Comparison of ENCODE assay signal across 8 cellular contexts in genomic region chr5:163505475-163506457, GRCh38. TPM values are rescaled to one million over a fixed set of nuclear protein-coding genes. Genes with fewer than 3 reads are reported as not detected.
DNase-seq lines count a peak whose midpoint lies in the region; ATAC-seq, FAIRE-seq and TF ChIP-seq lines count a peak whose summit lies in the region.

Gene MAT2B, plus strand, starts transcription at chr5:163505619. Its CDS starts 68 bp downstream, at chr5:163505687.

- H3K27ac Mint-ChIP-seq in T-helper 17 cell, result peak within 1 kb of the TSS; percentile 99

- intact Hi-C loops in left ventricle myocardium inferior (cut with micrococcal nuclease) (no loop called here), psoas muscle (cut with DNase I) (loop anchor here (2.0 kb wide), 2 partner anchors 43 to 45 kb away; partner anchors contain the start of genes HMMR (in 1 of the 2) and NUDCD2 (in 1 of the 2))

- peak within 1 kb of the TSS; percentile 90 for H3K4me3 ChIP-seq in left ventricle myocardium inferior
- H3K4me3 ChIP-seq in psoas muscle, result peak within 1 kb of the TSS; percentile 88

- H3K27me3 Mint-ChIP-seq in T-helper 17 cell, result no peaks in the 10 kb centered on the region

- peak within 1 kb of the TSS; percentile 97 for H3K4me3 Mint-ChIP-seq in T-helper 17 cell

- TF ChIP-seq CTCF in left ventricle myocardium inferior (IDR thresholded peaks at IDR 0.05; ENCODE audit: borderline replicate concordance), result peak; percentile 62
- TF ChIP-seq CTCF in psoas muscle (IDR thresholded peaks at IDR 0.05), result peak; percentile 48

- peak; percentile 91 for ATAC-seq in GM18498 (IDR thresholded peaks at IDR 0.05; ENCODE audit: unreplicated experiment)
- ATAC-seq in HG02938 (IDR thresholded peaks at IDR 0.05; ENCODE audit: unreplicated experiment), result peak; percentile 88
- peak; percentile 91 for ATAC-seq in T-helper 17 cell
- peak; percentile 95 to 99 (median 97) for ATAC-seq in psoas muscle

- peak; percentile 23 for FAIRE-seq in urothelium cell line (lab: Jason Lieb, UNC)

- H3K36me3 Mint-ChIP-seq in T-helper 17 cell (ENCODE audit: low read depth), result peaks cover 4% of the 10 kb centered on the region

- peak; percentile 83 for DNase-seq in NCI-H1694 treated with DMSO at 0.1 percent for 48 hours (lab: John Stamatoyannopoulos, UW)
- peak; percentile 94 to 95 (median 95) for DNase-seq in T-helper 17 cell
- peak; percentile 65 to 96 (median 90) for DNase-seq in amygdala (lab: John Stamatoyannopoulos, UW)
- DNase-seq in left ventricle myocardium inferior, result peak; percentile 96
- peak; percentile 96 to 98 for DNase-seq in psoas muscle
- DNase-seq in urothelium cell line (ENCODE audit: low spot score), result peak; percentile 95

- H3K27ac ChIP-seq in left ventricle myocardium inferior (replicated peaks), result peak within 1 kb of the TSS; percentile 99
- peak within 1 kb of the TSS; percentile 99 for H3K27ac ChIP-seq in psoas muscle

- peaks cover 44% of the 10 kb centered on the region for H3K4me1 Mint-ChIP-seq in T-helper 17 cell

- no peaks in the 10 kb centered on the region for H3K9me3 ChIP-seq in T-helper 17 cell (ENCODE audit: control insufficient read depth, low read length, poor library complexity, severe bottlenecking)
- no peaks in the 10 kb centered on the region for H3K9me3 ChIP-seq in left ventricle myocardium inferior (replicated peaks)
- H3K9me3 ChIP-seq in psoas muscle, result no peaks in the 10 kb centered on the region

- WGBS in psoas muscle, 3 donors, result 0% methylated on average over 66 to 68 of the region's 68 CpGs

- H3K27me3 ChIP-seq in left ventricle myocardium inferior (ENCODE audit: low read depth) (no peaks in the 10 kb centered on the region), psoas muscle (ENCODE audit: insufficient read depth in 3 of 3, low read length in 2 of 3) (no peaks in the 10 kb centered on the region)

- H3K36me3 ChIP-seq in left ventricle myocardium inferior (no peaks in the 10 kb centered on the region), psoas muscle (ENCODE audit: insufficient read depth in 1 of 2, low read depth in 1 of 2) (no peaks in the 10 kb centered on the region)

- H3K4me1 ChIP-seq in left ventricle myocardium inferior (peaks cover 84% of the 10 kb centered on the region), psoas muscle (peaks cover 42% of the 10 kb centered on the region)

RNA-seq across cellular contexts. Expression of gene MAT2B, which starts in this region (rescaled TPM):
- total RNA-seq in T-helper 17 cell (10 to 100 TPM; 55.5 to 70.4 TPM), left ventricle myocardium inferior (69.2 TPM), psoas muscle (10 to 100 TPM; 27.3 to 35.9 (median 32.6) TPM)
- 10 to 100 TPM; 29.7 to 72.7 (median 37.8) TPM for polyA plus RNA-seq in psoas muscle

Comparison
In these comparisons a context has a peak if more than half of its experiments do, and no peak if none do; other contexts are left out.
1. Peak in every context shown above with its lines: DNase-seq, ATAC-seq, H3K4me3 ChIP-seq and H3K27ac ChIP-seq.